ENCODE assay signal across 1 cellular context in genomic region chr1:38034871-38035270, GRCh38.
TF ChIP-seq lines count a peak whose summit lies in the region.

No MANE protein-coding gene starts in this region.

TF ChIP-seq in H1, 55 proteins besides CTCF, POLR2A, EP300 and RAD21:
- no peak for TF ChIP-seq JUN (IDR thresholded peaks at IDR 0.05; ENCODE audit: low read depth, low read length)
- TF ChIP-seq CBX8 (IDR thresholded peaks at IDR 0.05; ENCODE audit: borderline replicate concordance, low read depth, low read length), result no peak
- TF ChIP-seq BRCA1 (IDR thresholded peaks at IDR 0.05; ENCODE audit: low read depth, low read length), result no peak
- no peak for TF ChIP-seq CEBPB (IDR thresholded peaks at IDR 0.05; ENCODE audit: low read depth, low read length)
- no peak for TF ChIP-seq CHD2 (IDR thresholded peaks at IDR 0.05; ENCODE audit: low read length)
- TF ChIP-seq RBBP5 (IDR thresholded peaks at IDR 0.05; ENCODE audit: borderline replicate concordance, low read depth, low read length), result no peak
- no peak for TF ChIP-seq HDAC2 (IDR thresholded peaks at IDR 0.05; ENCODE audit: borderline replicate concordance in 1 of 2, low read depth in 2 of 2, low read length in 2 of 2)
- TF ChIP-seq JUND (IDR thresholded peaks at IDR 0.05; ENCODE audit: low read length), result no peak
- TF ChIP-seq, protein P1, sequence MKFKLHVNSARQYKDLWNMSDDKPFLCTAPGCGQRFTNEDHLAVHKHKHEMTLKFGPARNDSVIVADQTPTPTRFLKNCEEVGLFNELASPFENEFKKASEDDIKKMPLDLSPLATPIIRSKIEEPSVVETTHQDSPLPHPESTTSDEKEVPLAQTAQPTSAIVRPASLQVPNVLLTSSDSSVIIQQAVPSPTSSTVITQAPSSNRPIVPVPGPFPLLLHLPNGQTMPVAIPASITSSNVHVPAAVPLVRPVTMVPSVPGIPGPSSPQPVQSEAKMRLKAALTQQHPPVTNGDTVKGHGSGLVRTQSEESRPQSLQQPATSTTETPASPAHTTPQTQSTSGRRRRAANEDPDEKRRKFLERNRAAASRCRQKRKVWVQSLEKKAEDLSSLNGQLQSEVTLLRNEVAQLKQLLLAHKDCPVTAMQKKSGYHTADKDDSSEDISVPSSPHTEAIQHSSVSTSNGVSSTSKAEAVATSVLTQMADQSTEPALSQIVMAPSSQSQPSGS (IDR thresholded peaks at IDR 0.05; ENCODE audit: low read length), result no peak
